ENCODE assay signal across 8 cellular contexts in genomic region chr3:194472290-194472920, GRCh38. TPM values are rescaled to one million over a fixed set of nuclear protein-coding genes. Genes with fewer than 3 reads are reported as not detected.
DNase-seq lines count a peak whose midpoint lies in the region; ATAC-seq, FAIRE-seq and TF ChIP-seq lines count a peak whose summit lies in the region.

No MANE protein-coding gene starts in this region.

- no peak overlapping the region for H3K9ac ChIP-seq in GM12878 (ENCODE audit: control insufficient read depth, insufficient read depth, low read length)

- no peak overlapping the region for H3K4me3 Mint-ChIP-seq in CD8-positive, alpha-beta T cell

- no peaks in the 10 kb centered on the region for H3K9me3 Mint-ChIP-seq in CD8-positive, alpha-beta T cell

- TF ChIP-seq POLR2A in GM12878 (IDR thresholded peaks at IDR 0.05; ENCODE audit: low read depth, low read length) (no peak), stomach (IDR thresholded peaks at IDR 0.05) (no peak)

- no peaks in the 10 kb centered on the region for H4K20me1 ChIP-seq in GM12878 (ENCODE audit: control insufficient read depth, insufficient read depth)

- intact Hi-C loops in CD8-positive, alpha-beta T cell (cut with DNase I, micrococcal nuclease), result loop anchor here (1.0 to 5.0 kb wide), 5 partner anchors 48 to 790 kb away; no protein-coding TSS in a partner anchor
- intact Hi-C loops in GM12878 (cut with micrococcal nuclease; ENCODE audit: unreplicated experiment) (loop anchor here (1.0 kb wide), 3 partner anchors 102 to 161 kb away; partner anchors contain the start of gene TMEM44), stomach (cut with DNase I; ENCODE audit: low total_unique reads) (loop anchor here (5.0 kb wide), 1 partner anchor 125 kb away; no protein-coding TSS in a partner anchor)

- H3K27me3 ChIP-seq in CD8-positive, alpha-beta T cell (ENCODE audit: insufficient read depth, low read length), result no peaks in the 10 kb centered on the region
- H3K27me3 ChIP-seq in GM12878 (replicated peaks in 1 of 2; ENCODE audit: control insufficient read depth in 2 of 2, insufficient read depth in 2 of 2, low read length in 1 of 2), result no peaks in the 10 kb centered on the region
- H3K27me3 ChIP-seq in stomach, result no peaks in the 10 kb centered on the region

- TF ChIP-seq EP300 in GM12878 (IDR thresholded peaks at IDR 0.05; ENCODE audit: borderline replicate concordance in 1 of 2, control insufficient read depth in 1 of 2, low read depth in 2 of 2, low read length in 2 of 2), result no peak
- TF ChIP-seq EP300 in stomach (IDR thresholded peaks at IDR 0.05), result no peak

- no peak overlapping the region for H3K27ac ChIP-seq in CD8-positive, alpha-beta T cell (ENCODE audit: low read depth, low read length)
- H3K27ac ChIP-seq in GM12878 (ENCODE audit: control insufficient read depth, insufficient read depth) (no peak overlapping the region), stomach (no peak overlapping the region)

- WGBS in GM12878 (ENCODE audit: insufficient coverage, insufficient replicate concordance, low lambda C conversion rate, missing lambda C conversion rate), result 74% methylated on average over 4 of the region's 4 CpGs
- 70 to 77% (median 73%) methylated on average over 4 of the region's 4 CpGs for WGBS in stomach, 5 donors

- no peak for FAIRE-seq in GM12878 (lab: Jason Lieb, UNC)

- peak; percentile 100 for TF ChIP-seq RAD21 in GM12878 (IDR thresholded peaks at IDR 0.05; ENCODE audit: insufficient read depth, low read depth, low read length)

- no peak overlapping the region for H3K27ac Mint-ChIP-seq in CD8-positive, alpha-beta T cell

- H3K4me1 ChIP-seq in CD8-positive, alpha-beta T cell (ENCODE audit: insufficient read depth, low read length), result no peaks in the 10 kb centered on the region
- H3K4me1 ChIP-seq in GM12878 (ENCODE audit: control insufficient read depth, insufficient read depth, low read length), result no peaks in the 10 kb centered on the region; the same call in 1 of the 2 replicates
- H3K4me1 ChIP-seq in stomach, result peaks cover 0 to 59% (median 31%) of the 10 kb centered on the region in 4 donors

- BruUV-seq in GM12878 (replicated peaks; lab: Mats Ljungman, UMichigan), result no TSS peak

- H3K9me3 ChIP-seq in CD8-positive, alpha-beta T cell (ENCODE audit: low read length), result no peaks in the 10 kb centered on the region
- H3K9me3 ChIP-seq in GM12878 (replicated peaks; ENCODE audit: control insufficient read depth, insufficient read depth, low read length) (no peaks in the 10 kb centered on the region), stomach (no peaks in the 10 kb centered on the region)

- peak in 1 of 7 experiments; percentile 21 for DNase-seq in CD8-positive, alpha-beta T cell
- DNase-seq in NCI-H526 treated with DMSO at 0.1 percent for 48 hours (lab: John Stamatoyannopoulos, UW) (peak; percentile 33), GM12878 (ENCODE audit: low read depth, low spot score) (no peak), iris pigment epithelial cell (ENCODE audit: low read depth) (peak; percentile 83), stomach (no peak), retina (no peak)

- H3K4me1 Mint-ChIP-seq in CD8-positive, alpha-beta T cell (ENCODE audit: low read depth), result peaks cover 7% of the 10 kb centered on the region

- ATAC-seq in CD8-positive, alpha-beta T cell, result peak; percentile 96
- peak; percentile 64 for ATAC-seq in GM18861 (IDR thresholded peaks at IDR 0.05; ENCODE audit: unreplicated experiment)
- ATAC-seq in HG03175 (IDR thresholded peaks at IDR 0.05; ENCODE audit: unreplicated experiment), result peak; percentile 88
- peak; percentile 87 for ATAC-seq in GM12878

- H3K27me3 Mint-ChIP-seq in CD8-positive, alpha-beta T cell (ENCODE audit: low read depth), result no peaks in the 10 kb centered on the region

- SMC1A ChIA-PET in GM12878 (lab: Charles Lee; ENCODE audit: uncharacterized antibody, unreplicated experiment), result interaction anchor here (0.6 to 6.8 kb wide), 28 partner anchors 8 to 968 kb away, joined by 3 to 110 read pairs (median 4); no protein-coding TSS in a partner anchor

- H3K36me3 Mint-ChIP-seq in CD8-positive, alpha-beta T cell, result no peaks in the 10 kb centered on the region

- H3K79me2 ChIP-seq in GM12878 (ENCODE audit: control insufficient read depth, insufficient read depth, low read length), result peaks cover 90% of the 10 kb centered on the region

- no peak overlapping the region for H3K4me3 ChIP-seq in CD8-positive, alpha-beta T cell (ENCODE audit: low read depth, low read length)
- H3K4me3 ChIP-seq in GM12878 (no peak overlapping the region), stomach (no peak overlapping the region)

- TF ChIP-seq CTCF in CD8-positive, alpha-beta T cell (IDR thresholded peaks at IDR 0.05), result peak; percentile 99
- peak; percentile 97 to 99 (median 99); a peak in 5 of 6 replicates for TF ChIP-seq CTCF in GM12878 (IDR thresholded peaks at IDR 0.05 in 2 of 3, conservative IDR thresholded peaks at IDR 0.05 in 1 of 3; ENCODE audit: control insufficient read depth in 2 of 3, extremely low read depth in 1 of 3, insufficient read depth in 1 of 3, low read depth in 3 of 3, low read length in 3 of 3)
- peak in 6 of 7 experiments; percentile 31 to 98 (median 94) for TF ChIP-seq CTCF in stomach (IDR thresholded peaks at IDR 0.05)

- in situ Hi-C loops in GM12878 (cut with MboI), result no loop called here

- POLR2A ChIA-PET in CD8-positive, alpha-beta T cell (lab: Charles Lee), result interaction anchor here (0.8 kb wide), 1 partner anchor 11 kb away, joined by 3 read pairs; no protein-coding TSS in a partner anchor
- POLR2A ChIA-PET in GM12878 (lab: Charles Lee), result interaction anchor here (1.0 to 1.8 kb wide), 5 partner anchors 8 to 101 kb away, joined by 3 to 11 read pairs (median 5); no protein-coding TSS in a partner anchor

- CTCF ChIA-PET in CD8-positive, alpha-beta T cell (lab: Charles Lee), result interaction anchor here (0.6 to 5.9 kb wide), 32 partner anchors 9 to 155 kb away, joined by 3 to 55 read pairs (median 5); no protein-coding TSS in a partner anchor
- CTCF ChIA-PET in GM12878 (lab: Yijun Ruan, JAX), result interaction anchor here (0.5 to 9.1 kb wide), 38 partner anchors 8 to 1379 kb away, joined by 3 to 237 read pairs (median 4); partner anchors contain the start of genes LSG1 and TMEM44

- no peaks in the 10 kb centered on the region for H3K36me3 ChIP-seq in CD8-positive, alpha-beta T cell (ENCODE audit: insufficient read depth, low read length)
- H3K36me3 ChIP-seq in GM12878 (ENCODE audit: control insufficient read depth in 2 of 2, insufficient read depth in 2 of 2, low read length in 1 of 2) (peaks cover 0 to 2% of the 10 kb centered on the region in 2 experiments; a peak in 2 of 4 replicates), stomach (no peaks in the 10 kb centered on the region)

- RAD21 ChIA-PET in GM12878 (lab: Charles Lee; ENCODE audit: unreplicated experiment), result interaction anchor here (0.8 to 6.2 kb wide), 18 partner anchors 9 to 199 kb away, joined by 3 to 67 read pairs (median 6); partner anchors contain the start of gene LSG1

- H2AFZ ChIP-seq in GM12878 (ENCODE audit: control insufficient read depth, low read depth, low read length), result no peak overlapping the region

- H3K4me2 ChIP-seq in GM12878 (ENCODE audit: control insufficient read depth, insufficient read depth), result no peak overlapping the region

TF ChIP-seq in GM12878, 131 proteins besides CTCF, POLR2A, EP300 and RAD21 (continues in another document):
- TF ChIP-seq CEBPB (IDR thresholded peaks at IDR 0.05; ENCODE audit: borderline replicate concordance in 1 of 2, low read depth in 2 of 2, low read length in 2 of 2) (no peak), RCOR1 (conservative IDR thresholded peaks at IDR 0.05; ENCODE audit: low read depth, low read length) (no peak), E4F1 (IDR thresholded peaks at IDR 0.05; ENCODE audit: borderline replicate concordance, partially characterized antibody) (no peak)

RNA-seq across cellular contexts. Expression of gene ATP13A3, which starts 14.4 kb away (rescaled TPM):
- total RNA-seq in CD8-positive, alpha-beta T cell, result 10 to 100 TPM; 50.2 to 52.8 TPM
- total RNA-seq in GM12878 (2013; cell fraction: nucleolus; rRNA removed), result 462 and 491 TPM in 2 replicates
- total RNA-seq in GM12878 (2014; rRNA removed) (91.0 and 126 TPM in 2 replicates), GM12878 (2014; rRNA removed; fragmentation: Illumina TruSeq; extraction: Trizol) (89.9 and 90.2 TPM in 2 replicates), GM12878 (2021) (88.4 and 108 TPM in 2 replicates), stomach (100 to 1,000 TPM in 1 of 5 donors, 10 to 100 TPM in 4; 15.4 to 332 (median 33.0) TPM)
- polyA plus RNA-seq in GM12878 (2011; ENCODE audit: low read depth), result 15.6 TPM
- polyA plus RNA-seq in GM12878 (2011; rRNA removed) (106 and 188 TPM in 2 replicates), GM12878 (2014; fragmentation: Illumina TruSeq; extraction: Trizol) (75.6 and 83.3 TPM in 2 replicates), GM12878 (2014; fragmentation: Nextera tagmentation; extraction: Ambion mirVana) (10 to 100 TPM; 14.0 to 17.7 TPM), GM12878 (2014; rRNA removed) (54.4 and 63.3 TPM in 2 replicates), GM12878 (2016; fragmentation: Nextera tagmentation; extraction: Ambion mirVana) (10 to 100 TPM; 15.6 to 25.2 TPM), stomach (10 to 100 TPM; 11.2 to 11.9 (median 11.6) TPM)
- 36.1 and 36.9 TPM in 2 replicates for polyA plus RNA-seq in GM12878 (2011; cell fraction: cytosol; rRNA removed)
- polyA plus RNA-seq in GM12878 (2011; cell fraction: nucleus; rRNA removed), result 63.7 and 68.3 TPM in 2 replicates
- 23.8 and 32.6 TPM in 2 replicates for polyA plus RNA-seq in GM12878 (2012)
- polyA minus RNA-seq in GM12878 (2011; rRNA and poly(A)+ RNA removed), result 165 and 257 TPM in 2 replicates
- polyA minus RNA-seq in GM12878 (2011; cell fraction: cytosol; rRNA and poly(A)+ RNA removed), result 62.7 and 78.3 TPM in 2 replicates
- 67.8 and 92.3 TPM in 2 replicates for polyA minus RNA-seq in GM12878 (2011; cell fraction: nucleus; rRNA and poly(A)+ RNA removed)

Comparison
In these comparisons a context has a peak if more than half of its experiments do, and no peak if none do; other contexts are left out.
1. DNase-seq: peak in NCI-H526 treated with DMSO at 0.1 percent for 48 hours (single experiment) and iris pigment epithelial cell (single experiment); none in GM12878 (single experiment), stomach (single experiment) and retina (single experiment).
2. Peak in every context shown above with its lines, with median percentiles within 50 percentile points of each other: ATAC-seq and CTCF ChIP-seq.